In genomic region chr17:499836-500543, GRCh38 we compare ENCODE assay signal across 18 cellular contexts. TPM values are rescaled to one million over a fixed set of nuclear protein-coding genes. Genes with fewer than 3 reads are reported as not detected.
DNase-seq lines count a peak whose midpoint lies in the region; ATAC-seq, FAIRE-seq and TF ChIP-seq lines count a peak whose summit lies in the region.
"Had no signal": no experiment of that assay in that cellular context is flagged by ENCODE, and none has a peak within 500 bp of the region (broad histone marks: within the 10 kb centered on the region; RNA-seq: fewer than 3 reads in every experiment).

No MANE protein-coding gene starts in this region.

- no peak overlapping the region for H2BK20ac ChIP-seq in H1 (ENCODE audit: low read length)

- 0 out of 2 replicates have a peak overlapping the region, but pooled peaks have one; percentile 46 for H2BK15ac ChIP-seq in H1 (ENCODE audit: low read length)

- H3K4me3 Mint-ChIP-seq in activated naive CD8-positive, alpha-beta T cell = peak overlapping the region; percentile 30
- no peak overlapping the region for H3K4me3 Mint-ChIP-seq in activated naive CD8-positive, alpha-beta T cell treated with anti-CD3 and anti-CD28 coated beads for 36 hours
- no peak overlapping the region for H3K4me3 Mint-ChIP-seq in stimulated activated naive B cell treated with anti-CD40 and anti-IgM and Interleukin-4, amounts not matched to agents 10 μg/mL and 1 μg/mL and 100 μg/mL, for 72 hours
- H3K4me3 Mint-ChIP-seq: neural crest cell had no signal

- in situ Hi-C loops in KBM-7 (cut with MboI; ENCODE audit: low pct_unique_long_range_greater_than_20kb, low sequenced_read_pairs) = no loop called here

- CTCF ChIA-PET in H1 (lab: Charles Lee; ENCODE audit: partially characterized antibody) = interaction anchor here (0.9 kb wide), 1 partner anchor 23 kb away, joined by 3 read pairs; no protein-coding TSS in a partner anchor

- H3K14ac ChIP-seq in H1 (ENCODE audit: insufficient read length) = no peak overlapping the region

- no peak overlapping the region for H3K4me2 ChIP-seq in H1 (ENCODE audit: insufficient read depth in 1 of 2, low read depth in 2 of 2, low read length in 2 of 2)
- H3K4me2 ChIP-seq: SK-N-SH had no signal

- no peak overlapping the region for H3K23ac ChIP-seq in H1 (ENCODE audit: insufficient read length)

- no peak overlapping the region for H2AFZ ChIP-seq in H1 (ENCODE audit: low read length)

- no peaks in the 10 kb centered on the region for H3K79me1 ChIP-seq in H1 (ENCODE audit: low read depth, low read length)

- no peak overlapping the region for H2BK120ac ChIP-seq in H1 (replicated peaks; ENCODE audit: low read depth, low read length)

- no peak overlapping the region for H3K4ac ChIP-seq in H1 (replicated peaks; ENCODE audit: insufficient read length, low read depth, low read length)

- TF ChIP-seq POLR2A in H1 (IDR thresholded peaks at IDR 0.05; ENCODE audit: control extremely low read depth in 1 of 2, low read depth in 2 of 2, low read length in 2 of 2) = no peak

- 84% methylated on average over 12 of the region's 12 CpGs; no CpG with 5 or more reads in 1 of the 2 experiments for WGBS in H1 (ENCODE audit: extremely low coverage in 1 of 2, insufficient coverage in 1 of 2, insufficient read length in 1 of 2, insufficient replicate concordance in 2 of 2, low coverage in 1 of 2, low lambda C conversion rate in 2 of 2, missing lambda C conversion rate in 1 of 2), 2 experiments
- WGBS in small intestine, 3 donors = 64 to 72% (median 70%) methylated on average over 12 of the region's 12 CpGs

- no peaks in the 10 kb centered on the region for H3K36me3 ChIP-seq in H1 (ENCODE audit: control insufficient read depth in 2 of 4, insufficient read depth in 4 of 4, low read length in 3 of 4)
- no peaks in the 10 kb centered on the region for H3K36me3 ChIP-seq in small intestine (ENCODE audit: control insufficient read depth in 2 of 2, insufficient read depth in 2 of 2, low read length in 2 of 2)
- H3K36me3 ChIP-seq: brain microvascular endothelial cell, Peyer's patch had no signal

- TF ChIP-seq RAD21 in H1 (IDR thresholded peaks at IDR 0.05 in 1 of 2, conservative IDR thresholded peaks at IDR 0.05 in 1 of 2; ENCODE audit: low read depth in 2 of 2, low read length in 2 of 2) = no peak

- H3K18ac ChIP-seq in H1 (ENCODE audit: extremely low read depth, low read length) = no peak overlapping the region

- H2BK12ac ChIP-seq in H1 (ENCODE audit: low read depth, low read length) = no peak overlapping the region

- POLR2A ChIA-PET in H1 (lab: Charles Lee; ENCODE audit: partially characterized antibody) = no interaction called here

- H4K91ac ChIP-seq in H1 (replicated peaks; ENCODE audit: insufficient read length, low read length) = no peak overlapping the region

- no peak for TF ChIP-seq EP300 in H1 (IDR thresholded peaks at IDR 0.05; ENCODE audit: borderline replicate concordance in 1 of 2, low read depth in 2 of 2, low read length in 2 of 2)

- no peaks in the 10 kb centered on the region for H3K27me3 Mint-ChIP-seq in activated naive CD8-positive, alpha-beta T cell
- H3K27me3 Mint-ChIP-seq in activated naive CD8-positive, alpha-beta T cell treated with anti-CD3 and anti-CD28 coated beads for 36 hours = peaks cover 10% of the 10 kb centered on the region
- peaks cover 24 to 51% of the 10 kb centered on the region in 2 donors for H3K27me3 Mint-ChIP-seq in stimulated activated naive B cell treated with anti-CD40 and anti-IgM and Interleukin-4, amounts not matched to agents 10 μg/mL and 1 μg/mL and 100 μg/mL, for 72 hours

- H3K27ac Mint-ChIP-seq in activated naive CD8-positive, alpha-beta T cell = peak overlapping the region; percentile 58
- H3K27ac Mint-ChIP-seq in activated naive CD8-positive, alpha-beta T cell treated with anti-CD3 and anti-CD28 coated beads for 36 hours = no peak overlapping the region
- no peak overlapping the region for H3K27ac Mint-ChIP-seq in stimulated activated naive B cell treated with anti-CD40 and anti-IgM and Interleukin-4, amounts not matched to agents 10 μg/mL and 1 μg/mL and 100 μg/mL, for 72 hours

- H3K4me3 ChIP-seq in H1 (ENCODE audit: extremely low read depth in 1 of 4, insufficient read depth in 2 of 4, low read depth in 3 of 4, low read length in 4 of 4) (no peak overlapping the region), small intestine (ENCODE audit: low read depth in 1 of 2, low read length in 2 of 2) (no peak overlapping the region)
- H3K4me3 ChIP-seq: dorsolateral prefrontal cortex, Peyer's patch had no signal

- no peaks in the 10 kb centered on the region for H3K27me3 ChIP-seq in H1 (replicated peaks in 1 of 4; ENCODE audit: control insufficient read depth in 3 of 4, extremely low read depth in 1 of 4, insufficient read depth in 3 of 4, low read length in 3 of 4)
- H3K27me3 ChIP-seq in small intestine (ENCODE audit: control insufficient read depth in 2 of 2, insufficient read depth in 2 of 2, low read length in 2 of 2) = peaks cover 0 to 2% of the 10 kb centered on the region in 2 donors
- H3K27me3 ChIP-seq: brain microvascular endothelial cell, dorsolateral prefrontal cortex, Peyer's patch had no signal

- no peaks in the 10 kb centered on the region for H4K20me1 ChIP-seq in H1 (replicated peaks in 1 of 2; ENCODE audit: control insufficient read depth in 1 of 2, insufficient read depth in 2 of 2, low read length in 2 of 2)

- peaks cover 58% of the 10 kb centered on the region for H3K4me1 Mint-ChIP-seq in activated naive CD8-positive, alpha-beta T cell (ENCODE audit: low read depth)
- peaks cover 28% of the 10 kb centered on the region for H3K4me1 Mint-ChIP-seq in activated naive CD8-positive, alpha-beta T cell treated with anti-CD3 and anti-CD28 coated beads for 36 hours
- peaks cover 2 to 5% of the 10 kb centered on the region in 2 donors for H3K4me1 Mint-ChIP-seq in stimulated activated naive B cell treated with anti-CD40 and anti-IgM and Interleukin-4, amounts not matched to agents 10 μg/mL and 1 μg/mL and 100 μg/mL, for 72 hours
- H3K4me1 Mint-ChIP-seq: neural crest cell had no signal

- H3K27ac ChIP-seq in H1 (ENCODE audit: low read depth, low read length) = no peak overlapping the region
- no peak overlapping the region for H3K27ac ChIP-seq in small intestine (ENCODE audit: low read depth in 1 of 2, low read length in 1 of 2)
- H3K27ac ChIP-seq: brain microvascular endothelial cell, dorsolateral prefrontal cortex, Peyer's patch had no signal

- no peak overlapping the region for H2AK5ac ChIP-seq in H1 (ENCODE audit: low read depth, low read length)

- H2BK5ac ChIP-seq in H1 (ENCODE audit: low read depth, low read length) = no peak overlapping the region

- no peak for FAIRE-seq in H1 (lab: Jason Lieb, UNC)
- no peak for FAIRE-seq in small intestine (lab: Jason Lieb, UNC)
- FAIRE-seq: D721Med had no signal

- H3K9me3 ChIP-seq in H1 (ENCODE audit: insufficient read depth in 2 of 2, low read depth in 1 of 2, low read length in 1 of 2) (no peaks in the 10 kb centered on the region), small intestine (ENCODE audit: control insufficient read depth, low read depth) (no peaks in the 10 kb centered on the region)
- H3K9me3 ChIP-seq: Peyer's patch, SK-N-SH had no signal

- H4K5ac ChIP-seq in H1 (ENCODE audit: insufficient read length, low read depth, low read length) = no peak overlapping the region

- H3K36me3 Mint-ChIP-seq in activated naive CD8-positive, alpha-beta T cell = no peaks in the 10 kb centered on the region
- H3K36me3 Mint-ChIP-seq in activated naive CD8-positive, alpha-beta T cell treated with anti-CD3 and anti-CD28 coated beads for 36 hours = no peaks in the 10 kb centered on the region
- H3K36me3 Mint-ChIP-seq in stimulated activated naive B cell treated with anti-CD40 and anti-IgM and Interleukin-4, amounts not matched to agents 10 μg/mL and 1 μg/mL and 100 μg/mL, for 72 hours = no peaks in the 10 kb centered on the region

- H3K4me1 ChIP-seq in H1 (replicated peaks in 1 of 4; ENCODE audit: control insufficient read depth in 3 of 4, insufficient read depth in 4 of 4, low read length in 3 of 4) (no peaks in the 10 kb centered on the region), small intestine (ENCODE audit: control insufficient read depth in 2 of 2, insufficient read depth in 1 of 2, low read depth in 1 of 2, low read length in 1 of 2) (no peaks in the 10 kb centered on the region)
- H3K4me1 ChIP-seq: Peyer's patch had no signal

- H3K56ac ChIP-seq in H1 (replicated peaks; ENCODE audit: insufficient read length, low read depth, low read length) = no peak overlapping the region

- no peaks in the 10 kb centered on the region for H3K79me2 ChIP-seq in H1 (ENCODE audit: control insufficient read depth in 1 of 2, insufficient read depth in 2 of 2, low read length in 2 of 2)

- no peak for DNase-seq in activated naive CD8-positive, alpha-beta T cell treated with anti-CD3 and anti-CD28 coated beads for 36 hours
- DNase-seq in KBM-7 (peak; percentile 58), H1 (ENCODE audit: low read depth in 1 of 2, low spot score in 2 of 2) (no peak), DMS114 treated with DMSO at 0.1 percent for 48 hours (lab: John Stamatoyannopoulos, UW; ENCODE audit: unreplicated experiment) (no peak), small intestine (no peak)
- no peak for DNase-seq in stimulated activated naive B cell treated with anti-CD40 and anti-IgM and Interleukin-4, amounts not matched to agents 10 μg/mL and 1 μg/mL and 100 μg/mL, for 72 hours
- DNase-seq: brain microvascular endothelial cell, dorsolateral prefrontal cortex, NCI-H1048, NCI-H2171, NCI-H748 treated with DMSO at 0.1 percent for 48 hours, Peyer's patch, retina, SK-N-SH had no signal

- no peak overlapping the region for H3K9ac ChIP-seq in H1 (replicated peaks in 1 of 4; ENCODE audit: extremely low read depth in 1 of 4, low read depth in 3 of 4, low read length in 3 of 4)
- H3K9ac ChIP-seq: SK-N-SH had no signal

- no peak overlapping the region for H4K8ac ChIP-seq in H1 (ENCODE audit: extremely low read depth, insufficient read depth, low read length)

- no peaks in the 10 kb centered on the region for H3K9me3 Mint-ChIP-seq in activated naive CD8-positive, alpha-beta T cell (ENCODE audit: low read depth)
- H3K9me3 Mint-ChIP-seq in activated naive CD8-positive, alpha-beta T cell treated with anti-CD3 and anti-CD28 coated beads for 36 hours = no peaks in the 10 kb centered on the region
- H3K9me3 Mint-ChIP-seq in stimulated activated naive B cell treated with anti-CD40 and anti-IgM and Interleukin-4, amounts not matched to agents 10 μg/mL and 1 μg/mL and 100 μg/mL, for 72 hours = no peaks in the 10 kb centered on the region
- H3K9me3 Mint-ChIP-seq: neural crest cell had no signal

- no peaks in the 10 kb centered on the region for H3K23me2 ChIP-seq in H1 (ENCODE audit: low read depth, low read length)

- peak; percentile 27 to 31 for ATAC-seq in stimulated activated naive B cell treated with anti-CD40 and anti-IgM and Interleukin-4, amounts not matched to agents 10 μg/mL and 1 μg/mL and 100 μg/mL, for 72 hours (replicated peaks)
- no peak for ATAC-seq in HG02840 (IDR thresholded peaks at IDR 0.05; ENCODE audit: low FRiP score, unreplicated experiment)

- no peak for TF ChIP-seq CTCF in H1 (IDR thresholded peaks at IDR 0.05; ENCODE audit: control extremely low read depth in 1 of 3, insufficient read depth in 1 of 3, low read depth in 1 of 3, low read length in 3 of 3)

RNA-seq across cellular contexts. Expression of gene RFLNB, which starts 54.3 kb away (rescaled TPM):
- total RNA-seq in activated naive CD8-positive, alpha-beta T cell treated with anti-CD3 and anti-CD28 coated beads for 36 hours = 10 to 100 TPM; 37.3 to 38.4 TPM
- 56.5 and 58.4 TPM in 2 replicates for total RNA-seq in H1 (2021; fragmentation: NEBNext Ultra II Directional; extraction: Animal tissue kit (Norgen Biotek cat#: 25700))
- 9.4 and 11.6 TPM in 2 replicates for polyA plus RNA-seq in H1 (2011; rRNA removed)
- 10.8 TPM for polyA plus RNA-seq in H1 (2011; cell fraction: cytosol; rRNA removed)
- polyA plus RNA-seq in H1 (2011; cell fraction: nucleus; rRNA removed) = 9.3 TPM
- polyA plus RNA-seq in H1 (2012, experiment 1 of 2) = 22.5 to 28.3 TPM (median 25.2 TPM) in 4 replicates
- 23.8 TPM for polyA plus RNA-seq in H1 (2012, experiment 2 of 2)
- polyA plus RNA-seq in H1 (2013, experiment 1 of 2) = 42.9 TPM
- 45.8 TPM for polyA plus RNA-seq in H1 (2013, experiment 2 of 2)
- 8.4 and 9.3 TPM in 2 replicates for polyA minus RNA-seq in H1 (2011; rRNA and poly(A)+ RNA removed)
- polyA minus RNA-seq in H1 (2011; cell fraction: cytosol; rRNA and poly(A)+ RNA removed) = 13.5 TPM
- 6.2 TPM for polyA minus RNA-seq in H1 (2011; cell fraction: nucleus; rRNA and poly(A)+ RNA removed)
- polyA plus RNA-seq in small intestine = 10 to 100 TPM in 1 of 3 donors, 1 to 10 TPM in 2; 2.0 to 11.6 (median 3.7) TPM
